8 cellular contexts compared by ENCODE assay signal in genomic region chr9:86944974-86945867, GRCh38. TPM values are rescaled to one million over a fixed set of nuclear protein-coding genes. Genes with fewer than 3 reads are reported as not detected.
DNase-seq lines count a peak whose midpoint lies in the region; ATAC-seq, FAIRE-seq and TF ChIP-seq lines count a peak whose summit lies in the region.

No MANE protein-coding gene starts in this region.

- POLR2A ChIA-PET in activated CD4-positive, alpha-beta T cell treated with anti-CD3 and anti-CD28 coated beads, Interleukin-2, amount 10 ng/mL, durations not matched to agents 7 days and 5 days (lab: Charles Lee) = no interaction called here

- ATAC-seq in right lobe of liver = no peak
- no peak for ATAC-seq in thoracic aorta (ENCODE audit: insufficient number of reproducible peaks, low FRiP score, low read depth)
- no peak for ATAC-seq in HG03442 (IDR thresholded peaks at IDR 0.05; ENCODE audit: unreplicated experiment)
- ATAC-seq in HG02588 (IDR thresholded peaks at IDR 0.05; ENCODE audit: unreplicated experiment) = no peak

- no peak for TF ChIP-seq CTCF in bronchial epithelial cell (IDR thresholded peaks at IDR 0.05; ENCODE audit: insufficient read depth, low read length, severe bottlenecking)
- no peak for TF ChIP-seq CTCF in right lobe of liver (IDR thresholded peaks at IDR 0.05)
- no peak for TF ChIP-seq CTCF in thoracic aorta (IDR thresholded peaks at IDR 0.05)

- no peaks in the 10 kb centered on the region for H3K36me3 Mint-ChIP-seq in activated CD4-positive, alpha-beta T cell treated with anti-CD3 and anti-CD28 coated beads, Interleukin-2, amount 10 ng/mL, durations not matched to agents 7 days and 5 days (ENCODE audit: low read depth)

- peak overlapping the region; percentile 8 to 87 (median 67) for H3K27ac ChIP-seq in right lobe of liver
- peak overlapping the region; percentile 79 to 90 for H3K27ac ChIP-seq in thoracic aorta

- intact Hi-C loops in right lobe of liver (cut with DNase I) = no loop called here

- H3K27ac Mint-ChIP-seq in activated CD4-positive, alpha-beta T cell treated with anti-CD3 and anti-CD28 coated beads, Interleukin-2, amount 10 ng/mL, durations not matched to agents 7 days and 5 days = no peak overlapping the region

- CTCF ChIA-PET in activated CD4-positive, alpha-beta T cell treated with anti-CD3 and anti-CD28 coated beads, Interleukin-2, amount 10 ng/mL, durations not matched to agents 7 days and 5 days (lab: Charles Lee) = no interaction called here

- H3K9me3 ChIP-seq in right lobe of liver = no peaks in the 10 kb centered on the region
- no peaks in the 10 kb centered on the region for H3K9me3 ChIP-seq in thoracic aorta

- DNase-seq in activated CD4-positive, alpha-beta T cell treated with anti-CD3 and anti-CD28 coated beads, Interleukin-2, amount 10 ng/mL, durations not matched to agents 7 days and 5 days = no peak
- no peak for DNase-seq in activated CD4-positive, alpha-beta T cell treated with anti-CD3 and anti-CD28 coated beads for 4 hours
- DNase-seq in bronchial epithelial cell (ENCODE audit: low read depth) (no peak), right lobe of liver (no peak), thoracic aorta (ENCODE audit: low spot score) (no peak), NCI-H345 treated with DMSO at 0.1 percent for 48 hours (lab: John Stamatoyannopoulos, UW; ENCODE audit: unreplicated experiment) (no peak)

- WGBS in right lobe of liver (ENCODE audit: insufficient coverage, low coverage, low lambda C conversion rate, missing lambda C conversion rate) = 9% methylated on average over 15 of the region's 41 CpGs

- peaks cover 49% of the 10 kb centered on the region for H3K27me3 Mint-ChIP-seq in activated CD4-positive, alpha-beta T cell treated with anti-CD3 and anti-CD28 coated beads, Interleukin-2, amount 10 ng/mL, durations not matched to agents 7 days and 5 days

- peaks cover 21% of the 10 kb centered on the region for H3K4me1 Mint-ChIP-seq in activated CD4-positive, alpha-beta T cell treated with anti-CD3 and anti-CD28 coated beads, Interleukin-2, amount 10 ng/mL, durations not matched to agents 7 days and 5 days

- no peak for TF ChIP-seq POLR2A in right lobe of liver (IDR thresholded peaks at IDR 0.05)

- H3K27me3 ChIP-seq in bronchial epithelial cell (ENCODE audit: control insufficient read depth, insufficient read depth, low read length) = peaks cover 21% of the 10 kb centered on the region
- H3K27me3 ChIP-seq in right lobe of liver = peaks cover 0 to 15% of the 10 kb centered on the region in 2 donors
- no peaks in the 10 kb centered on the region for H3K27me3 ChIP-seq in thoracic aorta (replicated peaks; ENCODE audit: insufficient read depth)

- H3K9me3 Mint-ChIP-seq in activated CD4-positive, alpha-beta T cell treated with anti-CD3 and anti-CD28 coated beads, Interleukin-2, amount 10 ng/mL, durations not matched to agents 7 days and 5 days = no peaks in the 10 kb centered on the region

- H3K4me3 ChIP-seq in bronchial epithelial cell (ENCODE audit: low read depth, low read length) = peak overlapping the region; percentile 50
- peak overlapping the region; percentile 68 to 77 (median 68) for H3K4me3 ChIP-seq in right lobe of liver
- H3K4me3 ChIP-seq in thoracic aorta = peak overlapping the region; percentile 91

- H3K36me3 ChIP-seq in bronchial epithelial cell (ENCODE audit: control insufficient read depth, insufficient read depth, low read length) (no peaks in the 10 kb centered on the region), right lobe of liver (no peaks in the 10 kb centered on the region), thoracic aorta (no peaks in the 10 kb centered on the region)

- H3K4me3 Mint-ChIP-seq in activated CD4-positive, alpha-beta T cell treated with anti-CD3 and anti-CD28 coated beads, Interleukin-2, amount 10 ng/mL, durations not matched to agents 7 days and 5 days = peak overlapping the region; percentile 58

- no peak for FAIRE-seq in bronchial epithelial cell (lab: Jason Lieb, UNC)

- H3K4me1 ChIP-seq in right lobe of liver = peaks cover 0 to 28% (median 9%) of the 10 kb centered on the region in 4 donors
- H3K4me1 ChIP-seq in thoracic aorta (ENCODE audit: control insufficient read depth in 1 of 2, low read depth in 2 of 2) = peaks cover 4 to 25% of the 10 kb centered on the region in 2 donors

RNA-seq across cellular contexts. Expression of gene GAS1, which starts 2.1 kb away (rescaled TPM):
- under 1 TPM; 0.54 to 0.62 TPM for total RNA-seq in activated CD4-positive, alpha-beta T cell treated with anti-CD3 and anti-CD28 coated beads, Interleukin-2, amount 10 ng/mL, durations not matched to agents 7 days and 5 days
- 1.7 and 2.6 TPM in 2 replicates for total RNA-seq in bronchial epithelial cell
- total RNA-seq in right lobe of liver = 1 to 10 TPM in 5 of 6 experiments, under 1 TPM in 1; 0.93 to 3.7 (median 2.4) TPM
- total RNA-seq in thoracic aorta = 100 to 1,000 TPM in 1 of 2 donors, 10 to 100 TPM in 1; 47.6 to 108 TPM

Comparison
In these comparisons a context has a peak if more than half of its experiments do, and no peak if none do; other contexts are left out.
1. RNA of gene GAS1, which starts 2.1 kb away (total RNA-seq): 47.6 to 108 TPM in thoracic aorta; 0.93 to 3.7 TPM in right lobe of liver, 1.7 to 2.6 TPM in bronchial epithelial cell and 0.54 to 0.62 TPM in activated CD4-positive, alpha-beta T cell treated with anti-CD3 and anti-CD28 coated beads, Interleukin-2, amount 10 ng/mL, durations not matched to agents 7 days and 5 days; every median in the first group is over 10 times any median in the second.
2. Peak in every context shown above with its lines, with median percentiles within 50 percentile points of each other: H3K4me3 ChIP-seq.